In the genomic region with DNA sequence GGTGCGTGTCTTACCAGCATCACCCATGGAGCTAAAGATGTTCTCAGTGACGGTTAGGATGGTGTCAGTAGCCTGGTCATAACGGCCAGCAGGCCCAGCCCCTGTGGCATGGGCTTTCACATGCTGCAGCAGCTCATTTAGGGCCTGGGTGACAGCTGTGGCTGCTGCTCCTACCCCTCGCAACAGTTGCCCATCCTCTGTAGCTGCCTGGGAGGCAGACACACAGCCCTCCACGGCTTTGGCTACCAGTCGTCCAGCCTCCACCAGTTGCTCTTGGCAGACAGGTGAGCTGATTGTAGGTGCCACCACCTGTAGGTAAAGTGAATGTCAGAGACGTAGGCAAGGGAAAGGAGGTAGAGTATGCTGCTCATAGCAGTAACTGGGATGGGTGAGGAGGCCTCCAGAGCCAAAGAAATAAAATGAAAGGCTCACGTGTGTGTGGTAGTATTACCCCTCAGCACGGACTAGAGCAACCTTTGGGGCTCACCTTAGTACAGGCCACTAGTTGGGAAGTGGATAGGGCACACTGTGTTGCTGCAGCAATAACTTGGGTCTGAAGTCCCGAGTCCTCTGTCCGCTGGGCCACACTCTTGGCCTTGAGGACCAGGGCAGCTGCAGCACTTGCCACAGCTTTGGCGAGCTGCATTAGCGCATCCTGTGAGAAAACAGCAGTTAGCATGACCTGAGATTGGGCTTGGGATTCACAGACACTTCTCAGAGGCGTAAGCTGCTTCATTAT, we compare ENCODE assay signal across 1 cellular context.
TF ChIP-seq lines count a peak whose summit lies in the region.

No MANE protein-coding gene starts in this region.

TF ChIP-seq in WTC11, 78 proteins besides CTCF, POLR2A, EP300 and RAD21:
- TF ChIP-seq ZNF512 (CRISPR knock-in tag; IDR thresholded peaks at IDR 0.05; ENCODE audit: borderline replicate concordance) (no peak), ZNF121 (CRISPR knock-in tag; IDR thresholded peaks at IDR 0.05) (no peak), OVOL2 (CRISPR knock-in tag; IDR thresholded peaks at IDR 0.05; ENCODE audit: borderline replicate concordance) (no peak), CREM (CRISPR knock-in tag; IDR thresholded peaks at IDR 0.05) (no peak), E2F5 (CRISPR knock-in tag; IDR thresholded peaks at IDR 0.05) (no peak), ZNF396 (CRISPR knock-in tag; IDR thresholded peaks at IDR 0.05; ENCODE audit: borderline replicate concordance) (no peak), USF2 (CRISPR knock-in tag; IDR thresholded peaks at IDR 0.05) (no peak), RORB (CRISPR knock-in tag; IDR thresholded peaks at IDR 0.05) (no peak), ZNF232 (CRISPR knock-in tag; IDR thresholded peaks at IDR 0.05) (no peak), GABPB1 (CRISPR knock-in tag; IDR thresholded peaks at IDR 0.05) (no peak), EMX1 (CRISPR knock-in tag; IDR thresholded peaks at IDR 0.05) (no peak), ESRRA (CRISPR knock-in tag; IDR thresholded peaks at IDR 0.05; ENCODE audit: borderline replicate concordance) (no peak), NR1H2 (CRISPR knock-in tag; IDR thresholded peaks at IDR 0.05) (no peak), NFE2L1 (CRISPR knock-in tag; IDR thresholded peaks at IDR 0.05) (no peak), NFYB (CRISPR knock-in tag; conservative IDR thresholded peaks at IDR 0.05; ENCODE audit: low read depth) (no peak), CBFB (CRISPR knock-in tag; IDR thresholded peaks at IDR 0.05; ENCODE audit: low read depth) (no peak)
- TF ChIP-seq, protein P1, sequence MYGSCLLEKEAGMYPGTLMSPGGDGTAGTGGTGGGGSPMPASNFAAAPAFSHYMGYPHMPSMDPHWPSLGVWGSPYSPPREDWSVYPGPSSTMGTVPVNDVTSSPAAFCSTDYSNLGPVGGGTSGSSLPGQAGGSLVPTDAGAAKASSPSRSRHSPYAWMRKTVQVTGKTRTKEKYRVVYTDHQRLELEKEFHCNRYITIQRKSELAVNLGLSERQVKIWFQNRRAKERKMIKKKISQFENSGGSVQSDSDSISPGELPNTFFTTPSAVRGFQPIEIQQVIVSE (CRISPR knock-in tag; IDR thresholded peaks at IDR 0.05; ENCODE audit: borderline replicate concordance), result no peak
- TF ChIP-seq, protein P2, sequence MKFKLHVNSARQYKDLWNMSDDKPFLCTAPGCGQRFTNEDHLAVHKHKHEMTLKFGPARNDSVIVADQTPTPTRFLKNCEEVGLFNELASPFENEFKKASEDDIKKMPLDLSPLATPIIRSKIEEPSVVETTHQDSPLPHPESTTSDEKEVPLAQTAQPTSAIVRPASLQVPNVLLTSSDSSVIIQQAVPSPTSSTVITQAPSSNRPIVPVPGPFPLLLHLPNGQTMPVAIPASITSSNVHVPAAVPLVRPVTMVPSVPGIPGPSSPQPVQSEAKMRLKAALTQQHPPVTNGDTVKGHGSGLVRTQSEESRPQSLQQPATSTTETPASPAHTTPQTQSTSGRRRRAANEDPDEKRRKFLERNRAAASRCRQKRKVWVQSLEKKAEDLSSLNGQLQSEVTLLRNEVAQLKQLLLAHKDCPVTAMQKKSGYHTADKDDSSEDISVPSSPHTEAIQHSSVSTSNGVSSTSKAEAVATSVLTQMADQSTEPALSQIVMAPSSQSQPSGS (CRISPR knock-in tag; IDR thresholded peaks at IDR 0.05; ENCODE audit: borderline replicate concordance, low read depth), result no peak
